In the genomic region with DNA sequence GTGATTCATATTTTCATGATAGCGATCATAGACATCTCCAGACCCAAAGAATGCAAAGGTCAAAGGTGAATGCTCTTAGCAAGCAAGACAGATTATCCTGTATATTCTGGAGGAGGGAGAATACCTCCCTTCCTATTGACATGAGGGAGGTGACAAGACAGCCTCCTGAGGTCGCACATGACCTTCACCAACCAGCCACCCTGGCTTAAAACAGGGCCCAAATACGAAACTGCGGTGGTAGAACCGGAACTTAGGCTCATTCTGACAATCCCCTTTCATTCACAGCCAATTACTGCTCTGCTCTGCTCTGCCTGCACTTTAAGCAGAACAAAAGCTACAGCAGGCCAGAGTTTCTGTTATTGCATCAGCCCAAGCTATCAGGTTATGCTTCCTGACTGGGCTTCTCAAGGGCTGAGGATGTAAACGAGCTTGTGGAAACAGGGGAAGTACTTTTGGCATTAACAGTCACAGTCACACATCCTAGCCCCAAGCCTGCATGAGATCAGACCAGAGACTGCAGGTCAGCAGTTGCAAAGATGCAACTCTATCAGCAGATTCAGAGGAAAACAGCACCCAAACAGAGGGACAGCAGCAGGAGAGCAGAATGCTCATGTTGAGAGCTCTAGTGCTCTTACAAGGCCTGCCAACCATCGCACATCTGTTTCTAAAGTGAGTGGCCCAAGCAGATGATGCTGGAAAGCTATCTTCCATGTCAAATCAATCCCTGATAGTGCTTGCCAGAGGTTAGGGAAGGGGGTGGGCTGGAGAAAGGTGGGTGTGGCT, we compare ENCODE assay signal across 8 cellular contexts. TPM values are rescaled to one million over a fixed set of nuclear protein-coding genes. Genes with fewer than 3 reads are reported as not detected.
A peak's percentile ranks its signal among the peaks of the same experiment; 100 is the strongest.
DNase-seq lines count a peak whose midpoint lies in the region; ATAC-seq, FAIRE-seq and TF ChIP-seq lines count a peak whose summit lies in the region.

No MANE protein-coding gene starts in this region.

- H3K9me3 ChIP-seq in HUES48 (ENCODE audit: control insufficient read depth, insufficient read depth, low read length) = no peaks in the 10 kb centered on the region

- ATAC-seq in WTC11 = peak; percentile 67

- no peak overlapping the region for H3K4me3 ChIP-seq in HUES48 (ENCODE audit: low read depth, low read length)

- no peaks in the 10 kb centered on the region for H3K36me3 ChIP-seq in HUES48 (ENCODE audit: control insufficient read depth, insufficient read depth, low read length)

- no peaks in the 10 kb centered on the region for H3K27me3 Mint-ChIP-seq in WTC11 (ENCODE audit: low read depth)

- no peaks in the 10 kb centered on the region for H3K36me3 Mint-ChIP-seq in WTC11

- H3K4me3 Mint-ChIP-seq in WTC11 = no peak overlapping the region

- POLR2A ChIA-PET in WTC11 (lab: Charles Lee) = no interaction called here

- TF ChIP-seq CTCF in WTC11 (IDR thresholded peaks at IDR 0.05) = no peak

- no peaks in the 10 kb centered on the region for H3K9me3 Mint-ChIP-seq in WTC11

- H3K4me1 ChIP-seq in HUES48 (ENCODE audit: control insufficient read depth, insufficient read depth, low read length) = peaks cover 15% of the 10 kb centered on the region

- peak overlapping the region; percentile 64 for H3K9ac ChIP-seq in HUES48 (ENCODE audit: low read depth, low read length)

- peaks cover 18% of the 10 kb centered on the region for H3K4me1 Mint-ChIP-seq in WTC11

- H3K27ac Mint-ChIP-seq in WTC11 = peak overlapping the region; percentile 82; the same call in 1 of the 2 replicates

- no peak for FAIRE-seq in frontal cortex (lab: Jason Lieb, UNC)

- CTCF ChIA-PET in WTC11 (lab: Charles Lee) = interaction anchor here (1.0 kb wide), 1 partner anchor 338 kb away, joined by 3 read pairs; no protein-coding TSS in a partner anchor

- DNase-seq in stimulated activated CD4-positive, alpha-beta T cell treated with anti-CD3 and anti-CD28 coated beads, Interleukin-15, amount 100 ng/mL, for 24 hours = peak; percentile 30
- DNase-seq in stimulated activated CD4-positive, alpha-beta T cell treated with anti-CD3 and anti-CD28 coated beads, Interleukin-4, amount 100 ng/mL, for 1 hour = no peak
- DNase-seq in WTC11 (ENCODE audit: low spot score) (no peak), left kidney (ENCODE audit: low read depth, low spot score) (peak; percentile 16), frontal cortex (ENCODE audit: low spot score in 2 of 2) (no peak), GM03348 (ENCODE audit: low spot score) (no peak), SHP77 (lab: John Stamatoyannopoulos, UW) (no peak)

- H3K27ac ChIP-seq in HUES48 (ENCODE audit: low read depth, low read length) = peak overlapping the region; percentile 47

- H3K27me3 ChIP-seq in HUES48 (ENCODE audit: control insufficient read depth, insufficient read depth, low read length) = no peaks in the 10 kb centered on the region

TF ChIP-seq in WTC11, 78 proteins besides CTCF, POLR2A, EP300 and RAD21:
- peak; percentile 99 for TF ChIP-seq GABPB1 (CRISPR knock-in tag; IDR thresholded peaks at IDR 0.05)
- TF ChIP-seq JAZF1 (CRISPR knock-in tag; IDR thresholded peaks at IDR 0.05) = no peak

RNA-seq across cellular contexts. Expression of a gene that starts 51.2 kb away (rescaled TPM):
- total RNA-seq in WTC11 (2021) (3.8 to 4.4 TPM (median 3.8 TPM) in 3 replicates), frontal cortex (0.82 TPM)

Comparison
In these comparisons a context has a peak if more than half of its experiments do, and no peak if none do; other contexts are left out.
1. DNase-seq: peak in stimulated activated CD4-positive, alpha-beta T cell treated with anti-CD3 and anti-CD28 coated beads, Interleukin-15, amount 100 ng/mL, for 24 hours (single experiment) and left kidney (single experiment); none in stimulated activated CD4-positive, alpha-beta T cell treated with anti-CD3 and anti-CD28 coated beads, Interleukin-4, amount 100 ng/mL, for 1 hour (single experiment), WTC11 (single experiment), frontal cortex (0 of 2), GM03348 (single experiment) and SHP77 (0 of 2).